In genomic region chr3:182792901-182793662, GRCh38 we compare ENCODE assay signal across 8 cellular contexts. TPM values are rescaled to one million over a fixed set of nuclear protein-coding genes. Genes with fewer than 3 reads are reported as not detected.
DNase-seq lines count a peak whose midpoint lies in the region; TF ChIP-seq lines count a peak whose summit lies in the region.

TSS of gene ATP11B (plus strand) at chr3:182793504. CDS start at chr3:182793760, 256 bp downstream.

- 0 to 1% methylated on average over 21 of the region's 74 CpGs for WGBS in tibial nerve, 2 donors

- H3K4me1 ChIP-seq in adipocyte (ENCODE audit: control insufficient read depth, insufficient read depth, low read length): peaks cover 15% of the 10 kb centered on the region
- H3K4me1 ChIP-seq in tibial nerve: peaks cover 0 to 40% (median 20%) of the 10 kb centered on the region in 4 donors

- H3K27ac ChIP-seq in tibial nerve: peak within 1 kb of the TSS; percentile 85 to 96 (median 93)

- TF ChIP-seq CTCF in GM12864 (IDR thresholded peaks at IDR 0.05; ENCODE audit: low read depth, low read length, missing control alignments) (no peak), HFF-Myc (IDR thresholded peaks at IDR 0.05; ENCODE audit: low read depth, low read length, missing control alignments) (no peak), NB4 (IDR thresholded peaks at IDR 0.05; ENCODE audit: low read depth, low read length) (no peak), tibial nerve (IDR thresholded peaks at IDR 0.05) (peak in 1 of 5 experiments; percentile 29)

- intact Hi-C loops in cardiac septum (cut with DNase I): loop anchor here (5.0 kb wide), 1 partner anchor 81 kb away; no protein-coding TSS in a partner anchor

- peaks cover 5% of the 10 kb centered on the region for H3K27me3 ChIP-seq in adipocyte (replicated peaks; ENCODE audit: control insufficient read depth, insufficient read depth, low read length)
- no peaks in the 10 kb centered on the region for H3K27me3 ChIP-seq in tibial nerve

- peak within 1 kb of the TSS; percentile 93 for H3K9ac ChIP-seq in adipocyte (ENCODE audit: low read length)

- no peaks in the 10 kb centered on the region for H3K9me3 ChIP-seq in adipocyte (ENCODE audit: control insufficient read depth, low read length)
- no peaks in the 10 kb centered on the region for H3K9me3 ChIP-seq in tibial nerve

- no peak for DNase-seq in GM12864 (ENCODE audit: low read depth)
- no peak for DNase-seq in HFF-Myc (ENCODE audit: extremely low read depth, low read depth)
- peak; percentile 89 for DNase-seq in NB4 (ENCODE audit: low read depth)
- peak; percentile 74 for DNase-seq in T follicular helper cell (ENCODE audit: low read depth)
- DNase-seq in adipocyte (ENCODE audit: low read depth): peak; percentile 84
- peak; percentile 91 for DNase-seq in cardiac septum (ENCODE audit: low spot score)
- peak; percentile 71 for DNase-seq in pons (ENCODE audit: low spot score)
- DNase-seq in tibial nerve (ENCODE audit: low spot score in 2 of 2): peak; percentile 28 to 44

- H3K4me3 ChIP-seq in GM12864 (ENCODE audit: low read depth, low read length) (peak within 1 kb of the TSS; percentile 90), HFF-Myc (replicated peaks; ENCODE audit: low read depth, low read length) (peak within 1 kb of the TSS; percentile 65), NB4 (ENCODE audit: low read depth, low read length) (peak within 1 kb of the TSS; percentile 96), adipocyte (ENCODE audit: low read length) (peak within 1 kb of the TSS; percentile 85), tibial nerve (peak within 1 kb of the TSS; percentile 79 to 96 (median 86))

- peak; percentile 93 for TF ChIP-seq POLR2A in NB4 (IDR thresholded peaks at IDR 0.05; ENCODE audit: extremely low read depth, insufficient read length)
- peak; percentile 55 to 80 for TF ChIP-seq POLR2A in tibial nerve (IDR thresholded peaks at IDR 0.05)

- TF ChIP-seq EP300 in tibial nerve (IDR thresholded peaks at IDR 0.05): peak; percentile 13 to 92

- H3K36me3 ChIP-seq in adipocyte (ENCODE audit: control insufficient read depth, insufficient read depth, low read length, severe bottlenecking) (no peaks in the 10 kb centered on the region), tibial nerve (no peaks in the 10 kb centered on the region)

RNA-seq across cellular contexts. Expression of gene ATP11B, which starts in this region (rescaled TPM):
- total RNA-seq in cardiac septum (40.6 TPM), tibial nerve (100 to 1,000 TPM in 2 of 4 donors, 10 to 100 TPM in 2; 80.8 to 114 (median 100) TPM)

Comparison
In these comparisons a context has a peak if more than half of its experiments do, and no peak if none do; other contexts are left out.
1. DNase-seq: peak in NB4 (single experiment), T follicular helper cell (single experiment), adipocyte (single experiment), cardiac septum (single experiment), pons (single experiment) and tibial nerve (2 of 2); none in GM12864 (single experiment) and HFF-Myc (single experiment).
2. Peak in every context shown above with its lines, with median percentiles within 50 percentile points of each other: H3K4me3 ChIP-seq.